Comparison of ENCODE assay signal across 13 cellular contexts in the genomic region with DNA sequence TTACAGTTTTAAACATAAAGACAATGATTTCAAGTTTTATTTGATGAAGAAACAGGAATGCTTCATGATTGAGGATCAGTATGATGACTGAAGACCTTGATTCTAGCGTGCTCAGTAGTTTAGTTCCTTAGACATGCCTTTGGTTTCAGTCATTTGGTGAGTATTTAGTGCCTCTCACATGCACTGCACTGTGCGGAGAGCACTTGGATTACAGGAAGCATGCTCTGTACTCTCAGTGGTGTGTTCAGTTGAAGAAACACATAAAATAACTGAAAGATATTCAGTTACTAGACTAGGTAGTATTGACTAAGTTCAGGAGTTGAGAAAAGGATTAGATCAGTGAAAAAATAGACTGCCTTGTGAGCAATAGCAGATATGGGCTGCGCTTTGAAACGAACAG. TPM values are rescaled to one million over a fixed set of nuclear protein-coding genes. Genes with fewer than 3 reads are reported as not detected.
DNase-seq lines count a peak whose midpoint lies in the region; ATAC-seq and TF ChIP-seq lines count a peak whose summit lies in the region.
"Had no signal": no experiment of that assay in that cellular context is flagged by ENCODE, and none has a peak within 500 bp of the region (broad histone marks: within the 10 kb centered on the region; RNA-seq: fewer than 3 reads in every experiment).

No MANE protein-coding gene starts in this region.

- H3K4me3 ChIP-seq in GM12865 (ENCODE audit: low read depth, low read length) = no peak overlapping the region
- no peak overlapping the region for H3K4me3 ChIP-seq in ascending aorta
- H3K4me3 ChIP-seq in psoas muscle = no peak overlapping the region

- 72 to 89% (median 79%) methylated on average over 4 of the region's 4 CpGs for whole genome bisulfite sequencing in psoas muscle, 3 donors

- no peaks in the 10 kb centered on the region for H3K9me3 Mint-ChIP-seq in naive thymus-derived CD8-positive, alpha-beta T cell

- POLR2A ChIA-PET in naive thymus-derived CD8-positive, alpha-beta T cell (lab: Charles Lee) = no interaction called here

- no peaks in the 10 kb centered on the region for H3K27me3 ChIP-seq in ascending aorta
- H3K27me3 ChIP-seq in psoas muscle (ENCODE audit: insufficient read depth in 3 of 3, low read length in 2 of 3) = no peaks in the 10 kb centered on the region

- H3K4me3 Mint-ChIP-seq in naive thymus-derived CD8-positive, alpha-beta T cell = no peak overlapping the region

- intact Hi-C loops in ascending aorta (cut with DNase I) (no loop called here), psoas muscle (cut with DNase I) (loop anchor here (5.0 kb wide), 2 partner anchors 33 to 103 kb away; no protein-coding TSS in a partner anchor)

- H3K9me3 ChIP-seq in ascending aorta (no peaks in the 10 kb centered on the region), psoas muscle (no peaks in the 10 kb centered on the region)

- peaks cover 3 to 15% (median 6%) of the 10 kb centered on the region in 4 donors for H3K4me1 Mint-ChIP-seq in naive thymus-derived CD8-positive, alpha-beta T cell

- peak overlapping the region in 5 of 10 donors; percentile 17 to 59 (median 42) for H3K27ac Mint-ChIP-seq in naive thymus-derived CD8-positive, alpha-beta T cell

- peaks cover 8 to 73% (median 31%) of the 10 kb centered on the region in 3 donors for H3K36me3 Mint-ChIP-seq in naive thymus-derived CD8-positive, alpha-beta T cell

- ATAC-seq in HG02938 (IDR thresholded peaks at IDR 0.05; ENCODE audit: unreplicated experiment) (peak; percentile 51), psoas muscle (peak in 3 of 4 donors; percentile 30 to 43 (median 38))
- no peak for ATAC-seq in naive thymus-derived CD8-positive, alpha-beta T cell
- ATAC-seq: stimulated activated naive CD8-positive, alpha-beta T cell treated with anti-CD3 and anti-CD28 coated beads, Interleukin-15, Interleukin-2, amounts not matched to agents 100 U/mL and 50 U/mL, for 24 hours had no signal

- peak overlapping the region; percentile 52 to 54 for H3K27ac ChIP-seq in ascending aorta
- H3K27ac ChIP-seq in psoas muscle = peak overlapping the region; percentile 58

- DNase-seq in GM12865 (ENCODE audit: low read depth) (peak; percentile 65), ascending aorta (ENCODE audit: low spot score in 2 of 2) (no peak), psoas muscle (no peak), NOMO-1 (lab: John Stamatoyannopoulos, UW; ENCODE audit: unreplicated experiment in 2 of 2) (no peak), NCI-H345 (lab: John Stamatoyannopoulos, UW) (no peak)
- DNase-seq in naive thymus-derived CD8-positive, alpha-beta T cell = no peak
- DNase-seq: Calu3; Kasumi-1; NCI-H2107; occipital lobe; stimulated activated naive CD8-positive, alpha-beta T cell treated with anti-CD3 and anti-CD28 coated beads, Interleukin-15, Interleukin-2, amounts not matched to agents 100 U/mL and 50 U/mL, for 24 hours had no signal

- peaks cover 0 to 7% of the 10 kb centered on the region in 2 donors for H3K4me1 ChIP-seq in ascending aorta
- H3K4me1 ChIP-seq in psoas muscle = peaks cover 43% of the 10 kb centered on the region

- no peak for TF ChIP-seq CTCF in GM12865 (IDR thresholded peaks at IDR 0.05; ENCODE audit: insufficient read depth, low read depth, low read length, missing control alignments)
- no peak for TF ChIP-seq CTCF in ascending aorta (IDR thresholded peaks at IDR 0.05)
- no peak for TF ChIP-seq CTCF in psoas muscle (IDR thresholded peaks at IDR 0.05)

- no peaks in the 10 kb centered on the region for H3K27me3 Mint-ChIP-seq in naive thymus-derived CD8-positive, alpha-beta T cell

- H3K36me3 ChIP-seq in ascending aorta (peaks cover 27 to 58% of the 10 kb centered on the region in 2 donors), psoas muscle (ENCODE audit: insufficient read depth in 1 of 2, low read depth in 1 of 2) (peaks cover 15 to 77% of the 10 kb centered on the region in 2 donors)

RNA-seq across cellular contexts. Expression of gene RBM17, which starts 25.5 kb away (rescaled TPM):
- total RNA-seq in ascending aorta (22.7 TPM), psoas muscle (100 to 1,000 TPM in 1 of 4 donors, 10 to 100 TPM in 3; 74.4 to 104 (median 86.5) TPM)
- polyA plus RNA-seq in psoas muscle = 100 to 1,000 TPM in 2 of 3 donors, 10 to 100 TPM in 1; 76.0 to 157 (median 110) TPM
- total RNA-seq in naive thymus-derived CD8-positive, alpha-beta T cell = 100 to 1,000 TPM; 129 to 130 TPM
- polyA plus RNA-seq in naive thymus-derived CD8-positive, alpha-beta T cell = 10 to 100 TPM; 57.4 to 84.9 (median 61.3) TPM

RNA-seq across cellular contexts. Expression of gene IL2RA, which starts 52.1 kb away (rescaled TPM):
- not detected for total RNA-seq in ascending aorta
- total RNA-seq in psoas muscle = 1 to 10 TPM in 1 of 4 donors, under 1 TPM in 3; 0.13 to 1.8 (median 0.73) TPM
- under 1 TPM; 0.08 to 0.20 (median 0.12) TPM for polyA plus RNA-seq in psoas muscle
- 1 to 10 TPM; 1.0 to 1.4 TPM for total RNA-seq in naive thymus-derived CD8-positive, alpha-beta T cell
- under 1 TPM; 0.07 to 0.25 (median 0.16) TPM for polyA plus RNA-seq in naive thymus-derived CD8-positive, alpha-beta T cell
- total RNA-seq: Calu3, cerebellum, occipital lobe had no signal

Comparison
In these comparisons a context has a peak if more than half of its experiments do, and no peak if none do; other contexts are left out.
1. ATAC-seq: peak in HG02938 (single experiment) and psoas muscle (3 of 4); none in naive thymus-derived CD8-positive, alpha-beta T cell (0 of 2).